Comparison of ENCODE assay signal across 10 cellular contexts in genomic region chr4:108709722-108710121, GRCh38. TPM values are rescaled to one million over a fixed set of nuclear protein-coding genes. Genes with fewer than 3 reads are reported as not detected.
"Had no signal": no experiment of that assay in that cellular context is flagged by ENCODE, and none has a peak within 500 bp of the region (broad histone marks: within the 10 kb centered on the region; RNA-seq: fewer than 3 reads in every experiment).

No MANE protein-coding gene starts in this region.

- H3K4me1 ChIP-seq: HAP-1 had no signal

- H3K27ac ChIP-seq: GM23248 had no signal

- H3K36me3 Mint-ChIP-seq: IgD-negative memory B cell had no signal

- FAIRE-seq: HTR-8/SVneo had no signal

- H3K9ac ChIP-seq: GM23248 had no signal

- DNase-seq: GM23248, GOT3, H7, HFFc6, KG1 had no signal

- H3K9me3 ChIP-seq: HAP-1 had no signal

- H3K4me3 ChIP-seq: GM23248, HAP-1 had no signal

- H3K27ac Mint-ChIP-seq: HFFc6, IgD-negative memory B cell had no signal

- H3K4me3 Mint-ChIP-seq: HFFc6, IgD-negative memory B cell had no signal

- H3K9me3 Mint-ChIP-seq: HFFc6 had no signal

- H3K4me1 Mint-ChIP-seq: IgD-negative memory B cell had no signal

- ATAC-seq: HCT116 had no signal

- H2AFZ ChIP-seq: GM23248 had no signal

- H3K36me3 ChIP-seq: HAP-1 had no signal

- H3K27me3 Mint-ChIP-seq: IgD-negative memory B cell had no signal

RNA-seq across cellular contexts. Expression of gene ETNPPL, which starts 53.1 kb away (rescaled TPM):
- total RNA-seq: GM23248, HFFc6, HT-29 had no signal
- polyA plus RNA-seq: GM23248, IgD-negative memory B cell had no signal
